Comparison of ENCODE assay signal across 9 cellular contexts in genomic region chr14:69288001-69288771, GRCh38. TPM values are rescaled to one million over a fixed set of nuclear protein-coding genes. Genes with fewer than 3 reads are reported as not detected.
A peak's percentile ranks its signal among the peaks of the same experiment; 100 is the strongest.
DNase-seq lines count a peak whose midpoint lies in the region; ATAC-seq and TF ChIP-seq lines count a peak whose summit lies in the region.
"Had no signal": no experiment of that assay in that cellular context is flagged by ENCODE, and none has a peak within 500 bp of the region (broad histone marks: within the 10 kb centered on the region; RNA-seq: fewer than 3 reads in every experiment).

No MANE protein-coding gene starts in this region.

- in situ Hi-C loops in SK-MEL-5 (cut with HindIII; ENCODE audit: low pct_unique_long_range_greater_than_20kb, low sequenced_read_pairs): no loop called here

- peaks cover 6% of the 10 kb centered on the region for H3K9me3 Mint-ChIP-seq in glutamatergic neuron (ENCODE audit: unreplicated experiment)

- POLR2A ChIA-PET in GM10248 (lab: Yijun Ruan, JAX): no interaction called here

- peaks cover 9% of the 10 kb centered on the region for H3K27me3 Mint-ChIP-seq in glutamatergic neuron (ENCODE audit: unreplicated experiment)

- CTCF ChIA-PET in GM10248 (lab: Yijun Ruan, JAX): interaction anchor here (0.8 to 2.0 kb wide), 3 partner anchors 9 to 45 kb away, joined by 3 to 9 read pairs (median 3); no protein-coding TSS in a partner anchor

- H3K4me3 Mint-ChIP-seq in glutamatergic neuron (ENCODE audit: unreplicated experiment): peak overlapping the region; percentile 74

- no peaks in the 10 kb centered on the region for H3K36me3 Mint-ChIP-seq in glutamatergic neuron (ENCODE audit: unreplicated experiment)

- peak; percentile 15 for DNase-seq in GM10248 (ENCODE audit: extremely low spot score)
- DNase-seq in SK-MEL-5 (ENCODE audit: low read depth, low spot score): peak; percentile 47
- DNase-seq in glutamatergic neuron: no peak
- peak; percentile 70 for DNase-seq in sciatic nerve (ENCODE audit: low spot score)
- no peak for DNase-seq in effector CD8-positive, alpha-beta T cell (lab: John Stamatoyannopoulos, UW)
- DNase-seq: cerebellar nuclear complex had no signal

- peak; percentile 76 for ATAC-seq in sciatic nerve
- no peak for ATAC-seq in GM21786 (IDR thresholded peaks at IDR 0.05; ENCODE audit: unreplicated experiment)
- no peak for ATAC-seq in GM19324 (IDR thresholded peaks at IDR 0.05; ENCODE audit: low FRiP score, unreplicated experiment)
- no peak for ATAC-seq in GM18873 (IDR thresholded peaks at IDR 0.05; ENCODE audit: low FRiP score, unreplicated experiment)

- TF ChIP-seq CTCF in GM10248 (IDR thresholded peaks at IDR 0.05; ENCODE audit: control extremely low read depth, extremely low read depth, low read depth, missing control alignments): no peak
- TF ChIP-seq CTCF in glutamatergic neuron (IDR thresholded peaks at IDR 0.05; ENCODE audit: partially characterized antibody, unreplicated experiment): peak; percentile 39

- peaks cover 40% of the 10 kb centered on the region for H3K4me1 Mint-ChIP-seq in glutamatergic neuron (ENCODE audit: low read depth, unreplicated experiment)

- intact Hi-C loops in sciatic nerve (cut with DNase I): no loop called here

- peak overlapping the region; percentile 84 for H3K27ac Mint-ChIP-seq in glutamatergic neuron (ENCODE audit: unreplicated experiment)

RNA-seq across cellular contexts. Expression of gene GALNT16, which starts 28.2 kb away (rescaled TPM):
- total RNA-seq in SK-MEL-5 (2014; rRNA removed; shearing (Covaris generic)): 0.16 and 0.35 TPM in 2 replicates
- polyA plus RNA-seq in SK-MEL-5 (2015; cell fraction: cytosol; rRNA removed): 0.29 and 1.1 TPM in 2 replicates
- polyA plus RNA-seq in SK-MEL-5 (2015; cell fraction: nucleus; rRNA removed): 0.35 and 2.3 TPM in 2 replicates
- total RNA-seq in glutamatergic neuron (ENCODE audit: unreplicated experiment) (124 TPM), sciatic nerve (8.1 TPM)

Comparison
In these comparisons a context has a peak if more than half of its experiments do, and no peak if none do; other contexts are left out.
1. DNase-seq: peak in GM10248 (single experiment), SK-MEL-5 (single experiment) and sciatic nerve (single experiment); none in glutamatergic neuron (single experiment) and effector CD8-positive, alpha-beta T cell (single experiment).
2. RNA of gene GALNT16, which starts 28.2 kb away (total RNA-seq): 124 TPM in glutamatergic neuron (single experiment); 8.1 TPM in sciatic nerve (single experiment) and 0.16 to 0.35 TPM in SK-MEL-5; every median in the first group is over 10 times any median in the second.